7 cellular contexts compared by ENCODE assay signal in genomic region chr3:130144336-130144665, GRCh38.
DNase-seq lines count a peak whose midpoint lies in the region; ATAC-seq, FAIRE-seq and TF ChIP-seq lines count a peak whose summit lies in the region.
"Not testable (repeated sequence)": the region's sequence is repeated elsewhere in the genome, so short reads cannot be mapped to it uniquely, and the experiment has no call there.

No MANE protein-coding gene starts in this region.

- H3K4me3 Mint-ChIP-seq in Calu3 (ENCODE audit: low read depth, unreplicated experiment): peak overlapping the region; percentile 45

- 7% methylated on average over 9 of the region's 9 CpGs for WGBS in mammary epithelial cell (ENCODE audit: low coverage, missing lambda C conversion rate)
- 13% methylated on average over 9 of the region's 9 CpGs for WGBS in pancreas, 2 donors
- WGBS in suprapubic skin: 35% methylated on average over 9 of the region's 9 CpGs

- H3K27me3 ChIP-seq in mammary epithelial cell (ENCODE audit: insufficient read depth, low read length); pancreas; suprapubic skin: not testable (repeated sequence)

- not testable (repeated sequence) for H3K27ac Mint-ChIP-seq in Calu3 (ENCODE audit: unreplicated experiment)

- H3K4me1 ChIP-seq in mammary epithelial cell (ENCODE audit: insufficient read depth, low read length); pancreas: not testable (repeated sequence)
- H3K4me1 ChIP-seq in suprapubic skin: peaks cover 13% of the 10 kb centered on the region

- not testable (repeated sequence) for H3K27ac ChIP-seq in mammary epithelial cell (ENCODE audit: insufficient read depth, low read depth, low read length); pancreas
- H3K27ac ChIP-seq in suprapubic skin: peak overlapping the region; percentile 48

- not testable (repeated sequence) for ATAC-seq in left colon, pancreas

- dilution Hi-C loops in mammary epithelial cell (cut with HindIII; ENCODE audit: low sequenced_read_pairs): not testable (repeated sequence)

- intact Hi-C loops in Calu3 (cut with micrococcal nuclease; ENCODE audit: unreplicated experiment): loop anchor here (10.0 kb wide), 1 partner anchor 100 kb away; no protein-coding TSS in a partner anchor
- intact Hi-C loops in mammary epithelial cell (cut with micrococcal nuclease): loop anchor here (10.0 kb wide), 1 partner anchor 100 kb away; no protein-coding TSS in a partner anchor
- intact Hi-C loops in left colon (cut with DNase I, micrococcal nuclease); pancreas (cut with DNase I): not testable (repeated sequence)

- CTCF ChIA-PET in Calu3 (lab: Charles Lee) (interaction anchor here (0.6 to 1.9 kb wide), 3 partner anchors 33 to 398 kb away, joined by 3 to 8 read pairs (median 6); no protein-coding TSS in a partner anchor), mammary epithelial cell (lab: Charles Lee; ENCODE audit: low non-redundant PET) (interaction anchor here (0.6 kb wide), 1 partner anchor 168 kb away, joined by 4 read pairs; no protein-coding TSS in a partner anchor)

- not testable (repeated sequence) for TF ChIP-seq EP300 in Ishikawa (IDR thresholded peaks at IDR 0.05; ENCODE audit: borderline replicate concordance); suprapubic skin (IDR thresholded peaks at IDR 0.05)

- H3K79me2 ChIP-seq in mammary epithelial cell (ENCODE audit: insufficient read depth, low read length): not testable (repeated sequence)

- TF ChIP-seq RAD21 in Ishikawa (IDR thresholded peaks at IDR 0.05; ENCODE audit: low read depth): not testable (repeated sequence)

- H3K9me3 ChIP-seq in mammary epithelial cell (replicated peaks; ENCODE audit: insufficient read depth, low read length); pancreas; suprapubic skin: not testable (repeated sequence)

- peaks cover 13% of the 10 kb centered on the region for H3K4me1 Mint-ChIP-seq in Calu3 (ENCODE audit: low read depth, unreplicated experiment)

- H3K4me2 ChIP-seq in mammary epithelial cell (ENCODE audit: insufficient read depth, low read depth, low read length): peak overlapping the region; percentile 54

- peak overlapping the region; percentile 72 for H2AFZ ChIP-seq in mammary epithelial cell (ENCODE audit: low read depth, low read length)

- TF ChIP-seq CTCF in Calu3 (IDR thresholded peaks at IDR 0.05; ENCODE audit: unreplicated experiment); mammary epithelial cell (conservative IDR thresholded peaks at IDR 0.05 in 1 of 2, IDR thresholded peaks at IDR 0.05 in 1 of 2; ENCODE audit: extremely low read depth in 1 of 2, insufficient read depth in 1 of 2, low read depth in 1 of 2, low read length in 2 of 2); pancreas (IDR thresholded peaks at IDR 0.05); suprapubic skin (IDR thresholded peaks at IDR 0.05): not testable (repeated sequence)

- peaks cover 33% of the 10 kb centered on the region for H3K27me3 Mint-ChIP-seq in Calu3 (ENCODE audit: unreplicated experiment)

- not testable (repeated sequence) for H4K20me1 ChIP-seq in mammary epithelial cell (ENCODE audit: insufficient read depth, low read length)

- H3K36me3 ChIP-seq in mammary epithelial cell (ENCODE audit: insufficient read depth, low read length); pancreas; suprapubic skin: not testable (repeated sequence)

- not testable (repeated sequence) for H3K4me3 ChIP-seq in mammary epithelial cell (replicated peaks in 1 of 3; ENCODE audit: insufficient read depth in 1 of 3, low read depth in 2 of 3, low read length in 3 of 3); pancreas; suprapubic skin

- H3K9me3 Mint-ChIP-seq in Calu3 (ENCODE audit: low read depth, unreplicated experiment): not testable (repeated sequence)

- not testable (repeated sequence) for TF ChIP-seq POLR2A in suprapubic skin (IDR thresholded peaks at IDR 0.05)

- FAIRE-seq in pancreas (lab: Jason Lieb, UNC): not testable (repeated sequence)

- H3K36me3 Mint-ChIP-seq in Calu3 (ENCODE audit: insufficient read depth, unreplicated experiment): not testable (repeated sequence)

- DNase-seq in Calu3 (peak; percentile 71), NCI-H510A (lab: John Stamatoyannopoulos, UW) (peak; percentile 38), mammary epithelial cell (peak; percentile 46), left colon (peak; percentile 11 to 28), pancreas (peak in 5 of 6 donors; percentile 31 to 65 (median 61))
- not testable (repeated sequence) for DNase-seq in suprapubic skin (ENCODE audit: low spot score in 2 of 2)

- BruUV-seq in Calu3 (replicated peaks; lab: Mats Ljungman, UMichigan); mammary epithelial cell (replicated peaks; lab: Mats Ljungman, UMichigan): not testable (repeated sequence)

- in situ Hi-C loops in mammary epithelial cell (cut with MboI; ENCODE audit: low sequenced_read_pairs in 2 of 2): not testable (repeated sequence)

- H3K9ac ChIP-seq in mammary epithelial cell (ENCODE audit: insufficient read depth, low read length): not testable (repeated sequence)

TF ChIP-seq in Ishikawa, 13 proteins besides CTCF, POLR2A, EP300 and RAD21:
- 0 out of 2 replicates have a peak, but pooled peaks have one; percentile 34 for TF ChIP-seq MAX (IDR thresholded peaks at IDR 0.05)
